Comparison of ENCODE assay signal across 16 cellular contexts in the genomic region with DNA sequence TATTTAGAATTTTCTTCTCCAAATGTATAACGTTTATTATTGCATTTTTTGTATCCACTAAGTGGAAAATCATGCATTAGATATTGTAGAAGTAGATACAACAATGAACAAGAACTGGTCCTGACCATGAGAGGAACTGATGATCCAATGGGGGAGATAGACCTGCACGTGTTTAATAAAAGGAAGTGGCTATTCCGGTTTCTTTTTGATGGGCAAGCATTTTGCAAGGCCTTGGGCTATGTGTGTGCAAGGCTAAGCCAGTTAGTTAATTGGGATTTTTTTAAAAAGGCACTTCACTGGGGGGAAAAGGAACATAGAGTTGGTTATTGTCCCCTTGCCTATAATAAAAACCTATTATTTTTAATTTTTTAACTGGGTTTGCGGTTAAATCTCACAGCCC. TPM values are rescaled to one million over a fixed set of nuclear protein-coding genes. Genes with fewer than 3 reads are reported as not detected.
"Had no signal": no experiment of that assay in that cellular context is flagged by ENCODE, and none has a peak within 500 bp of the region (broad histone marks: within the 10 kb centered on the region; RNA-seq: fewer than 3 reads in every experiment).

No MANE protein-coding gene starts in this region.

- H3K9me3 ChIP-seq: colonic mucosa, pancreas, transverse colon had no signal

- FAIRE-seq: endothelial cell of umbilical vein, islet of Langerhans had no signal

- H3K4me3 ChIP-seq: colonic mucosa, neural progenitor cell had no signal

- H3K36me3 ChIP-seq: colonic mucosa, neural progenitor cell, pancreas, transverse colon had no signal

- DNase-seq: activated B cell treated with CpG ODN at 0.5 μM for 24 hours; activated CD4-positive, alpha-beta T cell treated with anti-CD3 and anti-CD28 coated beads, Interleukin-2, amount 10 ng/mL, durations not matched to agents 7 days and 5 days; activated CD8-positive, alpha-beta memory T cell treated with anti-CD3 and anti-CD28 coated beads for 24 hours; activated naive CD4-positive, alpha-beta T cell treated with anti-CD3 and anti-CD28 coated beads for 36 hours; caudate nucleus; colonic mucosa; foreskin keratinocyte; head of caudate nucleus; pancreas; substantia nigra; transverse colon had no signal

- H3K4me1 ChIP-seq: colonic mucosa, foreskin keratinocyte, pancreas had no signal

- H3K27ac ChIP-seq: colonic mucosa, foreskin keratinocyte, neural progenitor cell had no signal

- H3K27me3 ChIP-seq: colonic mucosa, neural progenitor cell, pancreas, transverse colon had no signal

- ATAC-seq: activated T-helper 17 cell treated with anti-CD3 and anti-CD28 coated beads, Interleukin-2, amount 50 U/mL, for 72 hours; foreskin keratinocyte; stimulated activated effector memory CD8-positive, alpha-beta T cell treated with anti-CD3 and anti-CD28 coated beads, Interleukin-12 subunit alpha, Interleukin-12 subunit beta, amount 100 ng/mL, for 72 hours had no signal

- H3K9ac ChIP-seq: neural progenitor cell had no signal

RNA-seq across cellular contexts. Expression of a gene that starts 1.0 kb away (rescaled TPM):
- total RNA-seq: activated B cell treated with CpG ODN at 0.5 μM for 24 hours; activated CD4-positive, alpha-beta T cell treated with anti-CD3 and anti-CD28 coated beads, Interleukin-2, amount 10 ng/mL, durations not matched to agents 7 days and 5 days; activated naive CD4-positive, alpha-beta T cell treated with anti-CD3 and anti-CD28 coated beads for 36 hours; activated T-helper 17 cell treated with anti-CD3 and anti-CD28 coated beads, Interleukin-2, amount 50 U/mL, for 72 hours; foreskin keratinocyte had no signal
- polyA plus RNA-seq: foreskin keratinocyte had no signal
